In genomic region chr2:231633259-231633976, GRCh38 we compare ENCODE assay signal across 20 cellular contexts. TPM values are rescaled to one million over a fixed set of nuclear protein-coding genes. Genes with fewer than 3 reads are reported as not detected.
DNase-seq lines count a peak whose midpoint lies in the region; ATAC-seq and TF ChIP-seq lines count a peak whose summit lies in the region.
"Had no signal": no experiment of that assay in that cellular context is flagged by ENCODE, and none has a peak within 500 bp of the region (broad histone marks: within the 10 kb centered on the region; RNA-seq: fewer than 3 reads in every experiment).

No MANE protein-coding gene starts in this region.

- peak overlapping the region; percentile 3 for H3K27ac Mint-ChIP-seq in T-helper 2 cell treated with Interferon-gamma antibody and Interleukin-4, amounts not matched to agents 5 μg/mL and 100 μg/mL, for 36 hours
- H3K27ac Mint-ChIP-seq in glutamatergic neuron (ENCODE audit: unreplicated experiment): peak overlapping the region; percentile 62
- H3K27ac Mint-ChIP-seq: activated naive CD4-positive, alpha-beta T cell treated with anti-CD3 and anti-CD28 coated beads, Interleukin-2, amount 50 U/mL, for 24 hours had no signal

- ATAC-seq in Panc1 (0 out of 2 replicates have a peak, but pooled peaks have one; percentile 25), HG03565 (IDR thresholded peaks at IDR 0.05; ENCODE audit: unreplicated experiment) (no peak)
- peak; percentile 49 for ATAC-seq in stimulated activated naive CD8-positive, alpha-beta T cell treated with anti-CD3 and anti-CD28 coated beads, Interleukin-15, Interleukin-2, amounts not matched to agents 100 U/mL and 50 U/mL, for 24 hours

- intact Hi-C loops in Panc1 (cut with micrococcal nuclease; ENCODE audit: unreplicated experiment): no loop called here

- H3K9me3 ChIP-seq in Panc1 (ENCODE audit: control insufficient read depth, insufficient read depth, low read depth, low read length): no peaks in the 10 kb centered on the region
- H3K9me3 ChIP-seq: pancreas had no signal

- peaks cover 6% of the 10 kb centered on the region for H3K4me1 Mint-ChIP-seq in T-helper 2 cell treated with Interferon-gamma antibody and Interleukin-4, amounts not matched to agents 5 μg/mL and 100 μg/mL, for 36 hours (ENCODE audit: low read depth)
- H3K4me1 Mint-ChIP-seq in glutamatergic neuron (ENCODE audit: low read depth, unreplicated experiment): peaks cover 2% of the 10 kb centered on the region
- H3K4me1 Mint-ChIP-seq: activated naive CD4-positive, alpha-beta T cell treated with anti-CD3 and anti-CD28 coated beads, Interleukin-2, amount 50 U/mL, for 24 hours had no signal

- no peak for TF ChIP-seq CTCF in Panc1 (IDR thresholded peaks at IDR 0.05)
- TF ChIP-seq CTCF in glutamatergic neuron (IDR thresholded peaks at IDR 0.05; ENCODE audit: partially characterized antibody, unreplicated experiment): no peak

- no peaks in the 10 kb centered on the region for H3K27me3 ChIP-seq in Panc1 (ENCODE audit: control insufficient read depth, insufficient read depth, low read length)
- H3K27me3 ChIP-seq: pancreas had no signal

- H3K4me3 ChIP-seq in Panc1 (ENCODE audit: low read depth in 2 of 2, low read length in 2 of 2): no peak overlapping the region
- H3K4me3 ChIP-seq: pancreas had no signal

- DNase-seq in T-helper 2 cell treated with Interferon-gamma antibody and Interleukin-4, amounts not matched to agents 5 μg/mL and 100 μg/mL, for 36 hours (ENCODE audit: low spot score): no peak
- DNase-seq in T-helper 2 cell: no peak
- DNase-seq in Panc1 (ENCODE audit: low read depth, low spot score): no peak
- DNase-seq in glutamatergic neuron: no peak
- no peak for DNase-seq in stimulated activated naive CD8-positive, alpha-beta T cell treated with anti-CD3 and anti-CD28 coated beads, Interleukin-15, Interleukin-2, amounts not matched to agents 100 U/mL and 50 U/mL, for 24 hours
- DNase-seq in NCI-H345 (lab: John Stamatoyannopoulos, UW): no peak
- DNase-seq in G401 (ENCODE audit: low spot score): no peak
- DNase-seq: 8988T; caudate nucleus; CD4-positive, alpha-beta memory T cell; Karpas-422; midbrain; NCI-H1436 treated with DMSO at 0.1 percent for 48 hours; NCI-H446; pancreas; SIG-M5; small intestine had no signal

- BruUV-seq in Panc1 (replicated peaks; lab: Mats Ljungman, UMichigan): no TSS peak

- CTCF ChIA-PET in Panc1 (lab: Charles Lee): no interaction called here

- H3K36me3 Mint-ChIP-seq in T-helper 2 cell treated with Interferon-gamma antibody and Interleukin-4, amounts not matched to agents 5 μg/mL and 100 μg/mL, for 36 hours (ENCODE audit: low read depth): no peaks in the 10 kb centered on the region
- H3K36me3 Mint-ChIP-seq in glutamatergic neuron (ENCODE audit: unreplicated experiment): no peaks in the 10 kb centered on the region
- H3K36me3 Mint-ChIP-seq: activated naive CD4-positive, alpha-beta T cell treated with anti-CD3 and anti-CD28 coated beads, Interleukin-2, amount 50 U/mL, for 24 hours; CD4-positive, alpha-beta memory T cell had no signal

- no peaks in the 10 kb centered on the region for H3K9me3 Mint-ChIP-seq in T-helper 2 cell treated with Interferon-gamma antibody and Interleukin-4, amounts not matched to agents 5 μg/mL and 100 μg/mL, for 36 hours
- peaks cover 2% of the 10 kb centered on the region for H3K9me3 Mint-ChIP-seq in glutamatergic neuron (ENCODE audit: unreplicated experiment)
- H3K9me3 Mint-ChIP-seq: activated naive CD4-positive, alpha-beta T cell treated with anti-CD3 and anti-CD28 coated beads, Interleukin-2, amount 50 U/mL, for 24 hours; CD4-positive, alpha-beta memory T cell had no signal

- H3K36me3 ChIP-seq in Panc1 (ENCODE audit: control insufficient read depth, insufficient read depth, low read length): no peaks in the 10 kb centered on the region
- H3K36me3 ChIP-seq: pancreas had no signal

- H3K4me1 ChIP-seq in Panc1 (ENCODE audit: control insufficient read depth, insufficient read depth, low read length): peaks cover 8% of the 10 kb centered on the region
- H3K4me1 ChIP-seq: pancreas had no signal

- no peaks in the 10 kb centered on the region for H3K27me3 Mint-ChIP-seq in T-helper 2 cell treated with Interferon-gamma antibody and Interleukin-4, amounts not matched to agents 5 μg/mL and 100 μg/mL, for 36 hours (ENCODE audit: low read depth)
- peaks cover 5% of the 10 kb centered on the region for H3K27me3 Mint-ChIP-seq in glutamatergic neuron (ENCODE audit: unreplicated experiment)
- H3K27me3 Mint-ChIP-seq: activated naive CD4-positive, alpha-beta T cell treated with anti-CD3 and anti-CD28 coated beads, Interleukin-2, amount 50 U/mL, for 24 hours; CD4-positive, alpha-beta memory T cell had no signal

- H3K4me3 Mint-ChIP-seq in T-helper 2 cell treated with Interferon-gamma antibody and Interleukin-4, amounts not matched to agents 5 μg/mL and 100 μg/mL, for 36 hours: no peak overlapping the region
- H3K4me3 Mint-ChIP-seq in glutamatergic neuron (ENCODE audit: unreplicated experiment): no peak overlapping the region
- H3K4me3 Mint-ChIP-seq: activated naive CD4-positive, alpha-beta T cell treated with anti-CD3 and anti-CD28 coated beads, Interleukin-2, amount 50 U/mL, for 24 hours; CD4-positive, alpha-beta memory T cell had no signal

- in situ Hi-C loops in Panc1 (cut with HindIII; ENCODE audit: low pct_unique_long_range_greater_than_20kb, low sequenced_read_pairs) (no loop called here), G401 (cut with HindIII; ENCODE audit: low sequenced_read_pairs) (no loop called here)

- H3K27ac ChIP-seq in Panc1 (ENCODE audit: low read length): no peak overlapping the region
- H3K27ac ChIP-seq: pancreas had no signal

- POLR2A ChIA-PET in Panc1 (lab: Charles Lee): no interaction called here

RNA-seq across cellular contexts. Expression of gene TEX44, which starts 40.8 kb away (rescaled TPM):
- not detected for total RNA-seq in Panc1 (2021; ENCODE audit: unreplicated experiment)
- polyA plus RNA-seq in Panc1 (2012; ENCODE audit: insufficient read length): not detected
- total RNA-seq in glutamatergic neuron (ENCODE audit: unreplicated experiment): not detected
- total RNA-seq in G401 (2014; rRNA removed; shearing (Covaris generic)): not detected in 2 replicates
- total RNA-seq: CD4-positive, alpha-beta memory T cell; glomerular endothelial cell; pancreas had no signal
- polyA plus RNA-seq: CD4-positive, alpha-beta memory T cell; pancreas; small intestine had no signal
